22 cellular contexts compared by ENCODE assay signal in the genomic region with DNA sequence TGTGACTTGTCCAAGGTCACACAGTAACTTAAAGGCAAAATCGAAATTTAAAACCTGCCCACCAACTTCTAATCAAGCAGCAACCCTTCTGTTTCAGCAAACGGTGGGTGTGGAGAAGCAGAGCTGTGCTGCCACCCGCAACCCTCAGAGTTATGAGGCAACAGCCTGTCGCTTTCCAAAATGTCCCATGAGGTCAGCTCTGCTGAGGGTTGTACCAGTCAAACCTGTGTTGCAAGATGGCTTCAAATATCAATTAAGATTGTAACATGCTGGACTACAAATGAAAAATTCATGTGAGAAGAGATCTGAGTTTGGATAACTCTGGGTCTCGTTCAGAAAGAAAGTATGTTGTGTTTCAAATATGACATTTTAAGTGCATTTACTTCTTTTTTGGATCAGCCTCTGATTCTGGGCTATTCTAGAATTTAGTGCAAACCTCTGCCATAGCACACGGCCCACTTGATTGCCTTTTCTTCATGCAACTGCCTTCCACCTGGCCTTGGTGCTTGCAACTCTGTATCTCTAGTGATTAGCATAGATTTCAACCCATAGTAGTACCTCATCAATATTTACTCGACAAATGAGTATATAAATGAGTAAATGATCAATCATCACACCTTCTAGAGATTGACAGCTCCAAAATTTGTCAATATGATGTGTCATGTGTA.
DNase-seq lines count a peak whose midpoint lies in the region; ATAC-seq and TF ChIP-seq lines count a peak whose summit lies in the region.
"Had no signal": no experiment of that assay in that cellular context is flagged by ENCODE, and none has a peak within 500 bp of the region (broad histone marks: within the 10 kb centered on the region; RNA-seq: fewer than 3 reads in every experiment).

No MANE protein-coding gene starts in this region.

- DNase-seq in MV-4-11 (lab: John Stamatoyannopoulos, UW) (peak; percentile 64), left lung (no peak), upper lobe of right lung (peak; percentile 75), NCI-H2081 treated with DMSO at 0.1 percent for 48 hours (lab: John Stamatoyannopoulos, UW) (no peak), SHP77 treated with DMSO at 0.1 percent for 48 hours (lab: John Stamatoyannopoulos, UW) (no peak), NCI-H2227 (lab: John Stamatoyannopoulos, UW; ENCODE audit: unreplicated experiment) (no peak)
- DNase-seq: activated CD4-positive, alpha-beta T cell treated with anti-CD3 and anti-CD28 coated beads, Interleukin-2, amount 50 U/mL, for 48 hours; activated effector memory CD4-positive, alpha-beta T cell treated with anti-CD3 and anti-CD28 coated beads, Interleukin-2, amount 50 U/mL, for 16 hours; cerebellar nuclear complex; heart right ventricle; left colon; midbrain; naive thymus-derived CD8-positive, alpha-beta T cell; NCI-H1694; NCI-H69; occipital lobe; small intestine; stimulated activated CD4-positive, alpha-beta T cell treated with anti-CD3 and anti-CD28 coated beads, Interleukin-2, amount 100 ng/mL, for 24 hours; T1000 had no signal

- H3K36me3 ChIP-seq in left lung = no peaks in the 10 kb centered on the region
- no peaks in the 10 kb centered on the region for H3K36me3 ChIP-seq in upper lobe of right lung
- H3K36me3 ChIP-seq: heart right ventricle, suprapubic skin had no signal

- H3K9me3 ChIP-seq in left lung = no peaks in the 10 kb centered on the region
- H3K9me3 ChIP-seq in upper lobe of right lung = no peaks in the 10 kb centered on the region
- H3K9me3 ChIP-seq: heart right ventricle, suprapubic skin had no signal

- intact Hi-C loops in left lung (cut with DNase I) (no loop called here), upper lobe of right lung (cut with DNase I) (no loop called here)

- ATAC-seq in left lung (peak; percentile 88), upper lobe of right lung (peak; percentile 92)
- ATAC-seq: heart right ventricle; left colon; naive thymus-derived CD8-positive, alpha-beta T cell had no signal

- H3K4me1 ChIP-seq in left lung (no peaks in the 10 kb centered on the region), upper lobe of right lung (no peaks in the 10 kb centered on the region)
- H3K4me1 ChIP-seq: heart right ventricle had no signal

- H3K27ac ChIP-seq in VCaP (peak overlapping the region; percentile 18; the same call in 1 of the 2 replicates), left lung (no peak overlapping the region), upper lobe of right lung (no peak overlapping the region)
- H3K27ac ChIP-seq: epithelial cell of prostate, heart right ventricle, suprapubic skin had no signal

- H3K4me3 ChIP-seq in left lung (no peak overlapping the region), upper lobe of right lung (no peak overlapping the region)
- H3K4me3 ChIP-seq: heart right ventricle, suprapubic skin had no signal

- no peak for TF ChIP-seq CTCF in VCaP (conservative IDR thresholded peaks at IDR 0.05)
- no peak for TF ChIP-seq CTCF in left lung (IDR thresholded peaks at IDR 0.05)
- TF ChIP-seq CTCF in upper lobe of right lung (IDR thresholded peaks at IDR 0.05) = no peak

- H3K27me3 ChIP-seq in left lung = no peaks in the 10 kb centered on the region
- no peaks in the 10 kb centered on the region for H3K27me3 ChIP-seq in upper lobe of right lung

Comparison
In these comparisons a context has a peak if more than half of its experiments do, and no peak if none do; other contexts are left out.
1. DNase-seq: peak in MV-4-11 (single experiment) and upper lobe of right lung (single experiment); none in left lung (0 of 2), NCI-H2081 treated with DMSO at 0.1 percent for 48 hours (single experiment), SHP77 treated with DMSO at 0.1 percent for 48 hours (single experiment) and NCI-H2227 (single experiment).